In genomic region chr1:248807067-248807737, GRCh38 we compare ENCODE assay signal across 9 cellular contexts. TPM values are rescaled to one million over a fixed set of nuclear protein-coding genes. Genes with fewer than 3 reads are reported as not detected.
DNase-seq lines count a peak whose midpoint lies in the region; ATAC-seq and TF ChIP-seq lines count a peak whose summit lies in the region.
"Had no signal": no experiment of that assay in that cellular context is flagged by ENCODE, and none has a peak within 500 bp of the region (broad histone marks: within the 10 kb centered on the region; RNA-seq: fewer than 3 reads in every experiment).

No MANE protein-coding gene starts in this region.

- H2AFZ ChIP-seq in PC-3 (ENCODE audit: low read length), result no peak overlapping the region

- H3K79me2 ChIP-seq in PC-3 (ENCODE audit: low read length), result no peaks in the 10 kb centered on the region

- no peaks in the 10 kb centered on the region for H3K27me3 ChIP-seq in CD4-positive, alpha-beta T cell (ENCODE audit: control insufficient read depth, insufficient read depth, low read length)
- no peaks in the 10 kb centered on the region for H3K27me3 ChIP-seq in PC-3 (ENCODE audit: low read length)
- H3K27me3 ChIP-seq in heart left ventricle, result peaks cover 0 to 4% (median 0%) of the 10 kb centered on the region in 9 donors

- DNase-seq in CD4-positive, alpha-beta T cell, result peak; percentile 26 to 61 (median 40)
- DNase-seq in PC-3 (peak; percentile 60), heart left ventricle (peak; percentile 46 to 82 (median 64)), retinal pigment epithelial cell (ENCODE audit: low read depth) (peak; percentile 2), OCI-M2 (lab: John Stamatoyannopoulos, UW; ENCODE audit: unreplicated experiment) (no peak)
- peak; percentile 72 for DNase-seq in activated naive CD4-positive, alpha-beta T cell treated with anti-CD3 and anti-CD28 coated beads, Interleukin-2, amount 10 ng/mL, durations not matched to agents 7 days and 5 days

- no peak overlapping the region for H3K4me3 ChIP-seq in PC-3 (ENCODE audit: low read length)
- H3K4me3 ChIP-seq in heart left ventricle, result no peak overlapping the region
- no peak overlapping the region for H3K4me3 ChIP-seq in retinal pigment epithelial cell (ENCODE audit: low read length)

- no peak overlapping the region for H3K9ac ChIP-seq in PC-3 (ENCODE audit: low read length)

- H3K4me2 ChIP-seq in PC-3 (ENCODE audit: low read length), result no peak overlapping the region

- peak; percentile 93 for TF ChIP-seq CTCF in CD4-positive, alpha-beta T cell (IDR thresholded peaks at IDR 0.05)
- peak; percentile 90 for TF ChIP-seq CTCF in PC-3 (conservative IDR thresholded peaks at IDR 0.05; ENCODE audit: low read depth, low read length)
- TF ChIP-seq CTCF in heart left ventricle (IDR thresholded peaks at IDR 0.05), result peak; percentile 53 to 81 (median 69)
- peak; percentile 82 for TF ChIP-seq CTCF in retinal pigment epithelial cell (conservative IDR thresholded peaks at IDR 0.05; ENCODE audit: low read depth, low read length)

- intact Hi-C loops in CD4-positive, alpha-beta T cell (cut with DNase I, micrococcal nuclease), result loop anchor here (1.0 to 5.0 kb wide), 7 partner anchors 184 to 1125 kb away; partner anchors contain the start of gene OR2T1 (in 2 of the 2)
- intact Hi-C loops in PC-3 (cut with micrococcal nuclease) (loop anchor here (1.0 kb wide), 2 partner anchors 104 to 185 kb away; no protein-coding TSS in a partner anchor), heart left ventricle (cut with DNase I) (loop anchor here in 5 of 10 donors (2.0 to 5.0 kb wide), 7 partner anchors 105 to 1415 kb away; partner anchors contain the start of genes OR14I1 (in 1 of the 5) and OR2T1 (in 1 of the 5))

- H3K27ac ChIP-seq in CD4-positive, alpha-beta T cell (ENCODE audit: low read depth, low read length), result no peak overlapping the region
- H3K27ac ChIP-seq in PC-3 (ENCODE audit: low read length) (no peak overlapping the region), heart left ventricle (peak overlapping the region in 1 of 12 donors; percentile 74)

- H3K9me3 ChIP-seq in CD4-positive, alpha-beta T cell (ENCODE audit: control insufficient read depth, low read length), result no peaks in the 10 kb centered on the region
- H3K9me3 ChIP-seq in PC-3 (ENCODE audit: low read length) (no peaks in the 10 kb centered on the region), heart left ventricle (no peaks in the 10 kb centered on the region)

- WGBS in heart left ventricle, 4 donors, result 43 to 72% (median 52%) methylated on average over 10 to 15 of the region's 15 CpGs

- CTCF ChIA-PET in CD4-positive, alpha-beta T cell (lab: Charles Lee), result interaction anchor here (0.6 to 1.0 kb wide), 3 partner anchors 11 to 403 kb away, joined by 3 to 5 read pairs (median 3); no protein-coding TSS in a partner anchor
- CTCF ChIA-PET in PC-3 (lab: Charles Lee), result interaction anchor here (0.6 kb wide), 1 partner anchor 187 kb away, joined by 3 read pairs; no protein-coding TSS in a partner anchor
- CTCF ChIA-PET in activated naive CD4-positive, alpha-beta T cell treated with anti-CD3 and anti-CD28 coated beads, Interleukin-2, amount 10 ng/mL, durations not matched to agents 7 days and 5 days (lab: Charles Lee), result interaction anchor here (0.7 to 6.0 kb wide), 10 partner anchors 11 to 564 kb away, joined by 3 to 63 read pairs (median 5); no protein-coding TSS in a partner anchor

- peaks cover 10% of the 10 kb centered on the region for H3K4me1 Mint-ChIP-seq in CD4-positive, alpha-beta T cell (ENCODE audit: low read depth)
- peaks cover 9% of the 10 kb centered on the region for H3K4me1 Mint-ChIP-seq in activated naive CD4-positive, alpha-beta T cell treated with anti-CD3 and anti-CD28 coated beads, Interleukin-2, amount 10 ng/mL, durations not matched to agents 7 days and 5 days

- no TSS peak for BruUV-seq in PC-3 (replicated peaks; lab: Mats Ljungman, UMichigan)

- POLR2A ChIA-PET in CD4-positive, alpha-beta T cell (lab: Charles Lee), result no interaction called here
- POLR2A ChIA-PET in PC-3 (lab: Charles Lee; ENCODE audit: unreplicated experiment), result no interaction called here

- H3K9me3 Mint-ChIP-seq in CD4-positive, alpha-beta T cell, result no peaks in the 10 kb centered on the region
- H3K9me3 Mint-ChIP-seq in activated naive CD4-positive, alpha-beta T cell treated with anti-CD3 and anti-CD28 coated beads, Interleukin-2, amount 10 ng/mL, durations not matched to agents 7 days and 5 days, result no peaks in the 10 kb centered on the region

- H3K36me3 ChIP-seq in PC-3 (ENCODE audit: low read depth, low read length) (peaks cover 6% of the 10 kb centered on the region), heart left ventricle (peaks cover 0 to 14% (median 10%) of the 10 kb centered on the region in 9 donors)

- no peak for TF ChIP-seq POLR2A in heart left ventricle (IDR thresholded peaks at IDR 0.05)

- no peaks in the 10 kb centered on the region for H4K20me1 ChIP-seq in PC-3 (ENCODE audit: low read length)

- H3F3A ChIP-seq in PC-3 (ENCODE audit: low read length, unreplicated experiment), result no peaks in the 10 kb centered on the region

- H3K9me2 ChIP-seq in PC-3 (replicated peaks; ENCODE audit: low read length), result no peaks in the 10 kb centered on the region

- H3K27me3 Mint-ChIP-seq in CD4-positive, alpha-beta T cell, result peaks cover 5% of the 10 kb centered on the region
- peaks cover 9% of the 10 kb centered on the region for H3K27me3 Mint-ChIP-seq in activated naive CD4-positive, alpha-beta T cell treated with anti-CD3 and anti-CD28 coated beads, Interleukin-2, amount 10 ng/mL, durations not matched to agents 7 days and 5 days

- H3K27ac Mint-ChIP-seq in CD4-positive, alpha-beta T cell, result no peak overlapping the region
- H3K27ac Mint-ChIP-seq in activated naive CD4-positive, alpha-beta T cell treated with anti-CD3 and anti-CD28 coated beads, Interleukin-2, amount 10 ng/mL, durations not matched to agents 7 days and 5 days, result no peak overlapping the region

- ATAC-seq in CD4-positive, alpha-beta T cell (ENCODE audit: poor library complexity), result peak; percentile 93
- ATAC-seq in GM19043 (IDR thresholded peaks at IDR 0.05; ENCODE audit: low read depth, unreplicated experiment) (peak; percentile 45), HG03175 (IDR thresholded peaks at IDR 0.05; ENCODE audit: unreplicated experiment) (peak; percentile 48), PC-3 (peak; percentile 39), heart left ventricle (peak; percentile 43 to 83 (median 78))

- H3K36me3 Mint-ChIP-seq in CD4-positive, alpha-beta T cell (ENCODE audit: low read depth), result peaks cover 14% of the 10 kb centered on the region
- peaks cover 8% of the 10 kb centered on the region for H3K36me3 Mint-ChIP-seq in activated naive CD4-positive, alpha-beta T cell treated with anti-CD3 and anti-CD28 coated beads, Interleukin-2, amount 10 ng/mL, durations not matched to agents 7 days and 5 days

- H3K4me3 Mint-ChIP-seq in CD4-positive, alpha-beta T cell, result no peak overlapping the region
- H3K4me3 Mint-ChIP-seq in activated naive CD4-positive, alpha-beta T cell treated with anti-CD3 and anti-CD28 coated beads, Interleukin-2, amount 10 ng/mL, durations not matched to agents 7 days and 5 days, result no peak overlapping the region

- H3K4me1 ChIP-seq in PC-3 (ENCODE audit: insufficient read depth, low read length) (peaks cover 22% of the 10 kb centered on the region), heart left ventricle (peaks cover 0 to 55% (median 19%) of the 10 kb centered on the region in 12 donors)

RNA-seq across cellular contexts. Expression of gene SH3BP5L, which starts 18.5 kb away (rescaled TPM):
- total RNA-seq in CD4-positive, alpha-beta T cell, result 10 to 100 TPM; 21.7 to 25.2 TPM
- total RNA-seq in PC-3 (2014; rRNA removed) (63.5 and 70.6 TPM in 2 replicates), heart left ventricle (10 to 100 TPM; 15.8 to 47.1 (median 19.3) TPM)
- 10 to 100 TPM; 17.9 to 51.1 TPM for polyA plus RNA-seq in heart left ventricle

RNA-seq across cellular contexts. Expression of gene ZNF672, which starts 30.8 kb away (rescaled TPM):
- total RNA-seq in CD4-positive, alpha-beta T cell, result 10 to 100 TPM; 35.9 to 38.4 TPM
- total RNA-seq in PC-3 (2014; rRNA removed), result 83.9 and 89.4 TPM in 2 replicates
- 10 to 100 TPM; 27.9 to 63.8 (median 37.8) TPM for total RNA-seq in heart left ventricle
- polyA plus RNA-seq in heart left ventricle, result 10 to 100 TPM; 20.5 to 50.1 TPM

RNA-seq across cellular contexts. Expression of gene LYPD8, which starts 51.6 kb away (rescaled TPM):
- not detected for total RNA-seq in CD4-positive, alpha-beta T cell
- total RNA-seq in PC-3 (2014; rRNA removed) (not detected in 2 replicates), heart left ventricle (not detected)
- polyA plus RNA-seq in heart left ventricle, result not detected
- total RNA-seq: T-helper 1 cell treated with Interleukin-12 subunit alpha and Interleukin-12 subunit beta and Interleukin-4 antibody, amounts not matched to agents 30 ng/mL and 1 ng/mL, for 36 hours had no signal

RNA-seq across cellular contexts. Expression of gene ZNF692, which starts 51.7 kb away (rescaled TPM):
- 10 to 100 TPM; 23.3 to 27.3 TPM for total RNA-seq in CD4-positive, alpha-beta T cell
- total RNA-seq in PC-3 (2014; rRNA removed) (71.9 and 85.4 TPM in 2 replicates), heart left ventricle (10 to 100 TPM in 6 of 9 donors, 1 to 10 TPM in 3; 7.4 to 19.7 (median 14.8) TPM)
- 10 to 100 TPM; 14.8 to 32.4 TPM for polyA plus RNA-seq in heart left ventricle

Comparison
In these comparisons a context has a peak if more than half of its experiments do, and no peak if none do; other contexts are left out.
1. ATAC-seq: peak in every context shown above with its lines; median percentile 93 in CD4-positive, alpha-beta T cell; 78 in heart left ventricle; 48 in HG03175; 45 in GM19043; 39 in PC-3.